In the genomic region with DNA sequence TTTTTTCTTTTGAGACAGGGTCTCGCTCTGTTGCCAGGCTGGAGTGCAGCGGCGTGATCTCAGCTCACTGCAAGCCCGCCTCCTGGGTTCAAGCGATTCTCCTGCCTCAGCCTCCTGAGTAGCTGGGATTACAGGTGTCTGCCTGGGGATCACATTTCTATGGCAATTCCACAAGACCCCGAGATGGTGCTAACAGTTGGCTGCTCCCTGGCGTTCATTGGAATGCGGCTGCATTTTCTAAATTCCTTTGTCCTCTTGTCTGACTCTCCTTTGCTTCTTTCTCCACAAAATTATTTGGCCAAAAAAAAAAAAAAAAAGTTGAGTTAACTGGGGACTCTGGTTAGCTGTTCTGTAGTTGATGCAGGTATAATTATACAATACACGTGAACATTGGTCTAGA, we compare ENCODE assay signal across 1 cellular context.
TF ChIP-seq lines count a peak whose summit lies in the region.

No MANE protein-coding gene starts in this region.

TF ChIP-seq in Ishikawa, 13 proteins besides CTCF, POLR2A, EP300 and RAD21:
- TF ChIP-seq CEBPB (IDR thresholded peaks at IDR 0.05) (no peak), EGR1 (IDR thresholded peaks at IDR 0.05) (no peak), TEAD4 (IDR thresholded peaks at IDR 0.05) (peak; percentile 91), ZBTB7A (IDR thresholded peaks at IDR 0.05; ENCODE audit: low read depth) (no peak), TAF1 (IDR thresholded peaks at IDR 0.05; ENCODE audit: low read depth) (no peak), YY1 (IDR thresholded peaks at IDR 0.05; ENCODE audit: low read depth) (no peak), TCF12 (IDR thresholded peaks at IDR 0.05; ENCODE audit: low read depth) (peak; percentile 79)
- TF ChIP-seq, protein P1, sequence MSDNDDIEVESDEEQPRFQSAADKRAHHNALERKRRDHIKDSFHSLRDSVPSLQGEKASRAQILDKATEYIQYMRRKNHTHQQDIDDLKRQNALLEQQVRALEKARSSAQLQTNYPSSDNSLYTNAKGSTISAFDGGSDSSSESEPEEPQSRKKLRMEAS (IDR thresholded peaks at IDR 0.05): no peak
- TF ChIP-seq, protein P2, sequence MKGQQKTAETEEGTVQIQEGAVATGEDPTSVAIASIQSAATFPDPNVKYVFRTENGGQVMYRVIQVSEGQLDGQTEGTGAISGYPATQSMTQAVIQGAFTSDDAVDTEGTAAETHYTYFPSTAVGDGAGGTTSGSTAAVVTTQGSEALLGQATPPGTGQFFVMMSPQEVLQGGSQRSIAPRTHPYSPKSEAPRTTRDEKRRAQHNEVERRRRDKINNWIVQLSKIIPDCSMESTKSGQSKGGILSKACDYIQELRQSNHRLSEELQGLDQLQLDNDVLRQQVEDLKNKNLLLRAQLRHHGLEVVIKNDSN (IDR thresholded peaks at IDR 0.05): no peak
